Comparison of ENCODE assay signal across 26 cellular contexts in genomic region chr3:65493938-65494337, GRCh38.
"Had no signal": no experiment of that assay in that cellular context is flagged by ENCODE, and none has a peak within 500 bp of the region (broad histone marks: within the 10 kb centered on the region; RNA-seq: fewer than 3 reads in every experiment).

No MANE protein-coding gene starts in this region.

- H3K9me3 ChIP-seq: esophagus muscularis mucosa, gastrocnemius medialis had no signal

- H3K4me1 ChIP-seq: foreskin keratinocyte had no signal

- H3K4me3 ChIP-seq: esophagus muscularis mucosa, gastrocnemius medialis had no signal

- H3K27ac ChIP-seq: brain microvascular endothelial cell, esophagus muscularis mucosa, foreskin keratinocyte, gastrocnemius medialis, WERI-Rb-1 had no signal

- DNase-seq: activated B cell treated with CpG ODN at 0.5 μM for 24 hours; activated CD4-positive, alpha-beta T cell treated with anti-CD3 and anti-CD28 coated beads for 48 hours; activated CD4-positive, alpha-beta T cell treated with anti-CD3 and anti-CD28 coated beads, Interleukin-2, amount 50 U/mL, for 1 hour; activated CD4-positive, alpha-beta T cell treated with anti-CD3 and anti-CD28 coated beads, Interleukin-2, amount 50 U/mL, for 48 hours; activated CD8-positive, alpha-beta memory T cell treated with anti-CD3 and anti-CD28 coated beads for 24 hours; activated CD8-positive, alpha-beta T cell treated with anti-CD3 and anti-CD28 coated beads for 36 hours; activated effector memory CD4-positive, alpha-beta T cell treated with Interleukin-2 at 50 U/mL for 16 hours; activated gamma-delta T cell treated with Interleukin-2 at 50 U/mL for 16 hours; activated naive CD4-positive, alpha-beta T cell treated with anti-CD3 and anti-CD28 coated beads, Interleukin-2, amount 50 U/mL, for 16 hours; activated naive CD4-positive, alpha-beta T cell treated with Interleukin-2 at 50 U/mL for 16 hours; activated T-cell treated with anti-CD3 and anti-CD28 coated beads, Interleukin-2, amount 50 U/mL, for 4 hours; amniotic stem cell; anterior cingulate cortex; brain microvascular endothelial cell; cortex of kidney; dermis blood vessel endothelial cell; effector CD4-positive, alpha-beta T cell; effector memory CD8-positive, alpha-beta T cell; erythroblast; foreskin keratinocyte; gastrocnemius medialis; glutamatergic neuron; T-helper 1 cell; T-helper 17 cell; WERI-Rb-1 had no signal

- H3K36me3 ChIP-seq: brain microvascular endothelial cell, esophagus muscularis mucosa, gastrocnemius medialis, WERI-Rb-1 had no signal

- H3K27me3 ChIP-seq: brain microvascular endothelial cell, esophagus muscularis mucosa, foreskin keratinocyte, gastrocnemius medialis had no signal
